13 cellular contexts compared by ENCODE assay signal in genomic region chr2:154452471-154452870, GRCh38.
DNase-seq lines count a peak whose midpoint lies in the region; ATAC-seq and TF ChIP-seq lines count a peak whose summit lies in the region.
"Had no signal": no experiment of that assay in that cellular context is flagged by ENCODE, and none has a peak within 500 bp of the region (broad histone marks: within the 10 kb centered on the region; RNA-seq: fewer than 3 reads in every experiment).

No MANE protein-coding gene starts in this region.

- POLR2A ChIA-PET in HCT116 (lab: Charles Lee) = no interaction called here

- TF ChIP-seq RAD21 in HCT116 (IDR thresholded peaks at IDR 0.05; ENCODE audit: low read depth) = no peak

- H2AFZ ChIP-seq in HCT116 (ENCODE audit: low read depth, low read length, poor library complexity, severe bottlenecking) (peak overlapping the region; percentile 46), Loucy (ENCODE audit: low read length) (peak overlapping the region; percentile 39; the same call in 1 of the 2 replicates)

- RAD21 ChIA-PET in HCT116 (lab: Charles Lee; ENCODE audit: low non-redundant PET in 1 of 2, low total read pairs in 2 of 2, uncharacterized antibody in 2 of 2, unreplicated experiment in 2 of 2) = no interaction called here

- intact Hi-C loops in HCT116 (cut with micrococcal nuclease) = loop anchor here (2.0 kb wide), 2 partner anchors 772 to 798 kb away; no protein-coding TSS in a partner anchor

- no peak for TF ChIP-seq CTCF in HCT116 (IDR thresholded peaks at IDR 0.05 in 2 of 3, conservative IDR thresholded peaks at IDR 0.05 in 1 of 3; ENCODE audit: borderline replicate concordance in 1 of 3, insufficient read depth in 1 of 3, low read depth in 2 of 3, low read length in 2 of 3)
- no peak for TF ChIP-seq CTCF in Loucy (conservative IDR thresholded peaks at IDR 0.05; ENCODE audit: low read length)

- no peaks in the 10 kb centered on the region for H3K36me3 ChIP-seq in HCT116 (ENCODE audit: control insufficient read depth in 1 of 2, insufficient read depth in 2 of 2, low read length in 2 of 2)
- H3K36me3 ChIP-seq in Loucy (ENCODE audit: insufficient read depth, low read length) = no peaks in the 10 kb centered on the region
- H3K36me3 ChIP-seq: BE2C had no signal

- no peaks in the 10 kb centered on the region for H3F3A ChIP-seq in Loucy (ENCODE audit: low read depth)

- H3K4me1 ChIP-seq in HCT116 (ENCODE audit: control insufficient read depth in 1 of 2, insufficient read depth in 2 of 2, low read length in 2 of 2) (no peaks in the 10 kb centered on the region), Loucy (ENCODE audit: insufficient read depth, low read length, poor library complexity, severe bottlenecking) (peaks cover 16% of the 10 kb centered on the region)
- H3K4me1 ChIP-seq: BE2C had no signal

- H3K4me2 ChIP-seq in HCT116 (ENCODE audit: low read length) = no peak overlapping the region
- no peak overlapping the region for H3K4me2 ChIP-seq in Loucy (ENCODE audit: low read depth, low read length, poor library complexity, severe bottlenecking)

- peak; percentile 14 for ATAC-seq in GM18520 (IDR thresholded peaks at IDR 0.05; ENCODE audit: unreplicated experiment)
- ATAC-seq in HCT116 = no peak

- H3K4me3 ChIP-seq in HCT116 (replicated peaks in 1 of 2; ENCODE audit: low read depth in 1 of 2, low read length in 2 of 2) (no peak overlapping the region), Loucy (ENCODE audit: low read length, poor library complexity, severe bottlenecking) (no peak overlapping the region)

- no peaks in the 10 kb centered on the region for H3K27me3 ChIP-seq in HCT116 (ENCODE audit: insufficient read depth, low read length)
- no peaks in the 10 kb centered on the region for H3K27me3 ChIP-seq in Loucy (ENCODE audit: insufficient read depth, low read length, poor library complexity, severe bottlenecking)
- H3K27me3 ChIP-seq: BE2C had no signal

- no TSS peak for BruUV-seq in HCT116 (replicated peaks; lab: Mats Ljungman, UMichigan)

- no peaks in the 10 kb centered on the region; the same call in 1 of the 2 replicates for H3K9me2 ChIP-seq in HCT116 (ENCODE audit: insufficient read depth)
- H3K9me2 ChIP-seq in Loucy (replicated peaks; ENCODE audit: low read depth, low read length) = no peaks in the 10 kb centered on the region

- DNase-seq in HCT116 (ENCODE audit: low read depth, low spot score) (no peak), iPS-NIHi11 (ENCODE audit: low spot score) (no peak), erythroblast (lab: John Stamatoyannopoulos, UW) (no peak), NCI-H446 treated with DMSO at 0.1 percent for 48 hours (lab: John Stamatoyannopoulos, UW) (no peak), NCI-H146 treated with DMSO at 0.1 percent for 48 hours (lab: John Stamatoyannopoulos, UW; ENCODE audit: unreplicated experiment) (no peak)
- DNase-seq: BE2C; CD4-positive, alpha-beta memory T cell; DMS79 treated with DMSO at 0.1 percent for 48 hours; NCI-H1930; RPMI8226; T-helper 2 cell had no signal

- H3K79me2 ChIP-seq in HCT116 (ENCODE audit: insufficient read depth, low read length) = no peaks in the 10 kb centered on the region
- H3K79me2 ChIP-seq in Loucy (ENCODE audit: insufficient read depth, low read length) = no peaks in the 10 kb centered on the region

- H3K27ac ChIP-seq in HCT116 (ENCODE audit: low read depth, low read length) = no peak overlapping the region

- TF ChIP-seq POLR2A in HCT116 (IDR thresholded peaks at IDR 0.05; ENCODE audit: borderline replicate concordance, extremely low read depth, insufficient read depth, insufficient read length) (no peak), erythroblast (IDR thresholded peaks at IDR 0.05; ENCODE audit: low read length) (no peak)

- CTCF ChIA-PET in HCT116 (lab: Charles Lee) = no interaction called here

- H3K9ac ChIP-seq in HCT116 (ENCODE audit: low read length) (no peak overlapping the region), Loucy (ENCODE audit: low read depth, low read length, poor library complexity, severe bottlenecking) (no peak overlapping the region)

- H4K20me1 ChIP-seq in HCT116 (ENCODE audit: insufficient read depth) = no peaks in the 10 kb centered on the region
- no peaks in the 10 kb centered on the region for H4K20me1 ChIP-seq in Loucy (ENCODE audit: insufficient read depth, low read length, poor library complexity, severe bottlenecking)

- H3K9me3 ChIP-seq in HCT116 (ENCODE audit: control insufficient read depth in 1 of 2, insufficient read depth in 1 of 2, low read depth in 1 of 2, low read length in 2 of 2) (no peaks in the 10 kb centered on the region), Loucy (ENCODE audit: insufficient read depth, low read depth, low read length) (no peaks in the 10 kb centered on the region)
- H3K9me3 ChIP-seq: BE2C had no signal

TF ChIP-seq in HCT116, 20 proteins besides CTCF, POLR2A, EP300 and RAD21:
- TF ChIP-seq POLR2AphosphoS5 (IDR thresholded peaks at IDR 0.05; ENCODE audit: low read depth, low read length) = no peak
